Comparison of ENCODE assay signal across 22 cellular contexts in the genomic region with DNA sequence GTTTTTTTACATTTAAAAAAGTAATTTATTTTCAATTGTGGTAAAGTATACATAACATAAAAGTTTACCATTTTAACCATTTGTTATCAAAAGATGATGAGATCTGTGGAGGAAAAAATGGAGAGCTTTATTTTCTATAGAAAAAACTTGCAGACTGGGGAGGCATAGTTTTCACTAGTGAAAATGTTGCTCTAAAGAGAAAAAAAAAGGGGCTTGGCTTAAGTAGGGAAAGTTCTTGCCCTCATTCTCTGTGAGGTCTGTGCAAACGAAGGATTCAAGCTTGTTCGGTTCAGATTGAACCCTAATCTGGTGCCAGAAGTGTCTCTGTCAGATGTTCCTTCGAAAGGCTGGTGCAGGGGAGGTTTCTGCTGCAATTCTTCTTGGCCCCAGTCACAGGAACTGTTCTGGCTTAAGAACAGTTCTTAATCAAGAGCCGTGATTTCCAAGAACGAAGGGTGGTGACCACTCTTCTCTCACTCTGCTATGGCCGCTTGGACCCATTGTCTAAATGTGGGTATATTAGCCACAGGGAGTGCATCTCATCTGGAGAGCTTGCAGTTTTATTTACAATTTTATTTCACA.
"Had no signal": no experiment of that assay in that cellular context is flagged by ENCODE, and none has a peak within 500 bp of the region (broad histone marks: within the 10 kb centered on the region; RNA-seq: fewer than 3 reads in every experiment).

No MANE protein-coding gene starts in this region.

- H3K27me3 ChIP-seq: adrenal gland, cardiac muscle cell, gastroesophageal sphincter, heart left ventricle, spleen, testis, upper lobe of left lung had no signal

- H3K27me3 Mint-ChIP-seq: activated naive CD4-positive, alpha-beta T cell treated with anti-CD3 and anti-CD28 coated beads, Interleukin-2, amount 50 U/mL, for 24 hours; stimulated activated memory B cell treated with anti-CD40 and anti-IgM and Interleukin-4, amounts not matched to agents 10 μg/mL and 1 μg/mL and 100 μg/mL, for 72 hours had no signal

- H3K27ac ChIP-seq: adrenal gland, cardiac muscle cell, epithelial cell of prostate, gastroesophageal sphincter, parathyroid adenoma, testis, upper lobe of left lung, VCaP had no signal

- H3K27ac Mint-ChIP-seq: activated naive CD4-positive, alpha-beta T cell treated with anti-CD3 and anti-CD28 coated beads, Interleukin-2, amount 50 U/mL, for 24 hours; natural killer cell had no signal

- H3K4me3 ChIP-seq: adrenal gland, cardiac muscle cell, gastroesophageal sphincter, heart left ventricle, spleen, testis, upper lobe of left lung had no signal

- H3K9me3 Mint-ChIP-seq: activated naive CD4-positive, alpha-beta T cell treated with anti-CD3 and anti-CD28 coated beads, Interleukin-2, amount 50 U/mL, for 24 hours; natural killer cell; stimulated activated memory B cell treated with anti-CD40 and anti-IgM and Interleukin-4, amounts not matched to agents 10 μg/mL and 1 μg/mL and 100 μg/mL, for 72 hours had no signal

- H3K36me3 ChIP-seq: adrenal gland, cardiac muscle cell, gastroesophageal sphincter, spleen, upper lobe of left lung had no signal

- H3K36me3 Mint-ChIP-seq: natural killer cell had no signal

- H3K9me3 ChIP-seq: adrenal gland, gastroesophageal sphincter, heart left ventricle, spleen, testis, upper lobe of left lung had no signal

- ATAC-seq: gastroesophageal sphincter; stimulated activated memory B cell treated with anti-CD40 and anti-IgM and Interleukin-4, amounts not matched to agents 10 μg/mL and 1 μg/mL and 100 μg/mL, for 72 hours had no signal

- DNase-seq: activated CD4-positive, alpha-beta T cell treated with anti-CD3 and anti-CD28 coated beads for 1 hour; activated CD8-positive, alpha-beta memory T cell treated with anti-CD3 and anti-CD28 coated beads for 24 hours; activated CD8-positive, alpha-beta memory T cell treated with anti-CD3 and anti-CD28 coated beads, Interleukin-2, amount 50 U/mL, for 48 hours; activated effector memory CD4-positive, alpha-beta T cell treated with anti-CD3 and anti-CD28 coated beads, Interleukin-2, amount 50 U/mL, for 16 hours; activated T-cell treated with anti-CD3 and anti-CD28 coated beads, Interleukin-2, amount 50 U/mL, for 48 hours; dermis blood vessel endothelial cell; effector memory CD4-positive, alpha-beta T cell; heart left ventricle; kidney; natural killer cell; spleen; stimulated activated CD4-positive, alpha-beta T cell treated with anti-CD3 and anti-CD28 coated beads, Interleukin-4, amount 100 ng/mL, for 4 hours; testis; upper lobe of left lung had no signal

- H3K4me3 Mint-ChIP-seq: activated naive CD4-positive, alpha-beta T cell treated with anti-CD3 and anti-CD28 coated beads, Interleukin-2, amount 50 U/mL, for 24 hours; natural killer cell; stimulated activated memory B cell treated with anti-CD40 and anti-IgM and Interleukin-4, amounts not matched to agents 10 μg/mL and 1 μg/mL and 100 μg/mL, for 72 hours had no signal

- H3K4me1 ChIP-seq: parathyroid adenoma had no signal
